10 cellular contexts compared by ENCODE assay signal in the genomic region with DNA sequence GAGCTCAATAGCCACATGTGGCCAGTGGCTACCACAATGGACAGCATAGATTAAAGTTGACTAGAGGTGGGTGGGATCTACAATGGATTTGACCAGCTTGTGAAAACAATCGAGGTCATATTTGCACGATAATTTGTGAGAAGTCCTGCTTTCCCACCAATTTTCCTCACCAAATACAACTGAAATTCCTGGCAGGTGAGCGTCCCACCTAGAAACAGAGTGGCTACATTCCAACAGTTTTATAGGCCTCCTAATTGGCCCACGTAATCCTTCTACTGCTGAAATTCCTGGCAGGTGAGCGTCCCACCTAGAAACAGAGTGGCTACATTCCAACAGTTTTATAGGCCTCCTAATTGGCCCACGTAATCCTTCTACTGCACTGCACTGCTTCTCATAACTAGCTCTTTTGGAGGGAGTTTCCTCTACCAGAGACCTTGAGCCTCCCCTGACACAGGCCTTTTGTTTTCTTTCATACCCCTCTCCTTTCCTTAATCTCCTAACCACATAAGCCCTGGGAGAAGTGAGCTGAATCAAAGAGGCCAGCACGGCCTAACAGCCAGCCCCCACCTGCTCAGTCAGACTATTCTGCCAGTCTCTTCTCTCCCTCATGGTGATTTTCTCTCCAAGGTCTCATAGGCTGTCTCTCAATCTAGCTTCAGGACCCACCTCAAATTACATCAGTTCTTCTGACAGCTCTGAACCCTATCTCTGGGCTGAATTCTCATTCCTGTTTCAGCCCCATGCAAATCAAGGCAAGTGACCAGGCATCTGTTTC.
DNase-seq lines count a peak whose midpoint lies in the region; ATAC-seq, FAIRE-seq and TF ChIP-seq lines count a peak whose summit lies in the region.
"Had no signal": no experiment of that assay in that cellular context is flagged by ENCODE, and none has a peak within 500 bp of the region (broad histone marks: within the 10 kb centered on the region; RNA-seq: fewer than 3 reads in every experiment).

No MANE protein-coding gene starts in this region.

- no peak overlapping the region for H2BK5ac ChIP-seq in H1 (ENCODE audit: low read depth, low read length)

- no peak overlapping the region for H3K27ac ChIP-seq in DND-41 (ENCODE audit: low read length)
- no peak overlapping the region; the same call in 1 of the 2 replicates for H3K27ac ChIP-seq in H1 (ENCODE audit: low read depth, low read length)

- H3K23ac ChIP-seq in H1 (ENCODE audit: insufficient read length), result no peak overlapping the region

- H4K20me1 ChIP-seq in DND-41 (ENCODE audit: insufficient read depth, low read length), result no peaks in the 10 kb centered on the region
- no peaks in the 10 kb centered on the region for H4K20me1 ChIP-seq in H1 (replicated peaks in 1 of 2; ENCODE audit: control insufficient read depth in 1 of 2, insufficient read depth in 2 of 2, low read length in 2 of 2)

- H3K79me2 ChIP-seq in DND-41 (ENCODE audit: insufficient read depth, low read length) (no peaks in the 10 kb centered on the region), H1 (ENCODE audit: control insufficient read depth in 1 of 2, insufficient read depth in 2 of 2, low read length in 2 of 2) (no peaks in the 10 kb centered on the region)

- H3K27me3 ChIP-seq in DND-41 (ENCODE audit: insufficient read depth, low read length, poor library complexity) (no peaks in the 10 kb centered on the region), H1 (replicated peaks in 1 of 4; ENCODE audit: control insufficient read depth in 3 of 4, extremely low read depth in 1 of 4, insufficient read depth in 3 of 4, low read length in 3 of 4) (no peaks in the 10 kb centered on the region)

- FAIRE-seq in H1 (lab: Jason Lieb, UNC) (peak; percentile 55), frontal cortex (lab: Jason Lieb, UNC) (no peak)

- POLR2A ChIA-PET in H1 (lab: Charles Lee; ENCODE audit: partially characterized antibody), result interaction anchor here (0.6 to 1.8 kb wide), 3 partner anchors 9 to 767 kb away, joined by 3 to 4 read pairs (median 3); no protein-coding TSS in a partner anchor

- H2BK15ac ChIP-seq in H1 (ENCODE audit: low read length), result 0 out of 2 replicates have a peak overlapping the region, but pooled peaks have one; percentile 29

- H2AK5ac ChIP-seq in H1 (ENCODE audit: low read depth, low read length), result no peak overlapping the region

- H2BK20ac ChIP-seq in H1 (ENCODE audit: low read length), result no peak overlapping the region

- ATAC-seq in DND-41 (ENCODE audit: insufficient read depth, low read depth) (0 out of 3 replicates have a peak, but pooled peaks have one; percentile 24), GM19468 (IDR thresholded peaks at IDR 0.05; ENCODE audit: extremely low read depth, unreplicated experiment) (peak; percentile 21), HG03439 (IDR thresholded peaks at IDR 0.05; ENCODE audit: unreplicated experiment) (peak; percentile 53), HG03457 (IDR thresholded peaks at IDR 0.05; ENCODE audit: unreplicated experiment) (no peak)

- H3K4me3 ChIP-seq in DND-41 (ENCODE audit: low read depth in 1 of 2, low read length in 2 of 2), result no peak overlapping the region
- no peak overlapping the region for H3K4me3 ChIP-seq in H1 (ENCODE audit: extremely low read depth in 1 of 4, insufficient read depth in 2 of 4, low read depth in 3 of 4, low read length in 4 of 4)

- CTCF ChIA-PET in H1 (lab: Charles Lee; ENCODE audit: partially characterized antibody), result interaction anchor here (1.1 to 2.1 kb wide), 4 partner anchors 9 to 99 kb away, joined by 4 to 8 read pairs (median 6); no protein-coding TSS in a partner anchor

- H3K79me1 ChIP-seq in H1 (ENCODE audit: low read depth, low read length), result no peaks in the 10 kb centered on the region

- 80% methylated on average over 7 of the region's 7 CpGs; no CpG with 5 or more reads in 1 of the 2 experiments for WGBS in H1 (ENCODE audit: extremely low coverage in 1 of 2, insufficient coverage in 1 of 2, insufficient read length in 1 of 2, insufficient replicate concordance in 2 of 2, low coverage in 1 of 2, low lambda C conversion rate in 2 of 2, missing lambda C conversion rate in 1 of 2), 2 experiments

- H2BK12ac ChIP-seq in H1 (ENCODE audit: low read depth, low read length), result 0 out of 2 replicates have a peak overlapping the region, but pooled peaks have one; percentile 68

- no peak overlapping the region for H2AFZ ChIP-seq in DND-41 (ENCODE audit: low read depth, low read length)
- H2AFZ ChIP-seq in H1 (ENCODE audit: low read length), result peak overlapping the region; percentile 1; the same call in 1 of the 2 replicates

- H4K5ac ChIP-seq in H1 (ENCODE audit: insufficient read length, low read depth, low read length), result no peak overlapping the region

- H3K9me3 ChIP-seq in DND-41 (ENCODE audit: insufficient read depth, low read length, severe bottlenecking) (no peaks in the 10 kb centered on the region), H1 (ENCODE audit: insufficient read depth in 2 of 2, low read depth in 1 of 2, low read length in 1 of 2) (0 out of 4 replicates have a peak, but pooled peaks cover 0 to 5% of the 10 kb centered on the region in 2 experiments)

- DNase-seq in DND-41 (no peak), H1 (ENCODE audit: low read depth in 1 of 2, low spot score in 2 of 2) (no peak), frontal cortex (ENCODE audit: low spot score in 2 of 2) (no peak), NCI-H1092 (lab: John Stamatoyannopoulos, UW) (no peak), NCI-H774 (lab: John Stamatoyannopoulos, UW) (no peak)
- DNase-seq: CD4-positive, alpha-beta memory T cell; NCI-H69 had no signal

- no peak overlapping the region for H4K8ac ChIP-seq in H1 (ENCODE audit: extremely low read depth, insufficient read depth, low read length)

- TF ChIP-seq RAD21 in H1 (IDR thresholded peaks at IDR 0.05 in 1 of 2, conservative IDR thresholded peaks at IDR 0.05 in 1 of 2; ENCODE audit: low read depth in 2 of 2, low read length in 2 of 2), result no peak

- H3K4me2 ChIP-seq in DND-41 (ENCODE audit: insufficient read depth, low read length) (no peak overlapping the region), H1 (ENCODE audit: insufficient read depth in 1 of 2, low read depth in 2 of 2, low read length in 2 of 2) (no peak overlapping the region)

- no peak overlapping the region; the same call in 1 of the 2 replicates for H3K18ac ChIP-seq in H1 (ENCODE audit: extremely low read depth, low read length)

- TF ChIP-seq CTCF in DND-41 (IDR thresholded peaks at IDR 0.05; ENCODE audit: borderline replicate concordance, extremely low read depth, low read length, poor library complexity, severe bottlenecking), result no peak
- TF ChIP-seq CTCF in H1 (IDR thresholded peaks at IDR 0.05; ENCODE audit: control extremely low read depth in 1 of 3, insufficient read depth in 1 of 3, low read depth in 1 of 3, low read length in 3 of 3), result no peak

- H3K14ac ChIP-seq in H1 (ENCODE audit: insufficient read length), result no peak overlapping the region

- H3K4ac ChIP-seq in H1 (replicated peaks; ENCODE audit: insufficient read length, low read depth, low read length), result no peak overlapping the region

- H3K4me1 ChIP-seq in DND-41 (ENCODE audit: insufficient read depth, low read length), result no peaks in the 10 kb centered on the region
- peaks cover 0 to 9% (median 0%) of the 10 kb centered on the region in 4 experiments; a peak in 2 of 7 replicates for H3K4me1 ChIP-seq in H1 (replicated peaks in 1 of 4; ENCODE audit: control insufficient read depth in 3 of 4, insufficient read depth in 4 of 4, low read length in 3 of 4)

- H3K23me2 ChIP-seq in H1 (ENCODE audit: low read depth, low read length), result no peaks in the 10 kb centered on the region

- H3K36me3 ChIP-seq in DND-41 (ENCODE audit: insufficient read depth, low read length) (no peaks in the 10 kb centered on the region), H1 (ENCODE audit: control insufficient read depth in 2 of 4, insufficient read depth in 4 of 4, low read length in 3 of 4) (no peaks in the 10 kb centered on the region)

- no peak for TF ChIP-seq POLR2A in H1 (IDR thresholded peaks at IDR 0.05; ENCODE audit: control extremely low read depth in 1 of 2, low read depth in 2 of 2, low read length in 2 of 2)

- H3K9ac ChIP-seq in DND-41 (ENCODE audit: low read depth, low read length) (no peak overlapping the region), H1 (replicated peaks in 1 of 4; ENCODE audit: extremely low read depth in 1 of 4, low read depth in 3 of 4, low read length in 3 of 4) (no peak overlapping the region)

- H4K91ac ChIP-seq in H1 (replicated peaks; ENCODE audit: insufficient read length, low read length), result no peak overlapping the region

- TF ChIP-seq EP300 in H1 (IDR thresholded peaks at IDR 0.05; ENCODE audit: borderline replicate concordance in 1 of 2, low read depth in 2 of 2, low read length in 2 of 2), result no peak

- H3K56ac ChIP-seq in H1 (replicated peaks; ENCODE audit: insufficient read length, low read depth, low read length), result no peak overlapping the region

- no peak overlapping the region for H2BK120ac ChIP-seq in H1 (replicated peaks; ENCODE audit: low read depth, low read length)

TF ChIP-seq in H1, 55 proteins besides CTCF, POLR2A, EP300 and RAD21:
- TF ChIP-seq, protein P1, sequence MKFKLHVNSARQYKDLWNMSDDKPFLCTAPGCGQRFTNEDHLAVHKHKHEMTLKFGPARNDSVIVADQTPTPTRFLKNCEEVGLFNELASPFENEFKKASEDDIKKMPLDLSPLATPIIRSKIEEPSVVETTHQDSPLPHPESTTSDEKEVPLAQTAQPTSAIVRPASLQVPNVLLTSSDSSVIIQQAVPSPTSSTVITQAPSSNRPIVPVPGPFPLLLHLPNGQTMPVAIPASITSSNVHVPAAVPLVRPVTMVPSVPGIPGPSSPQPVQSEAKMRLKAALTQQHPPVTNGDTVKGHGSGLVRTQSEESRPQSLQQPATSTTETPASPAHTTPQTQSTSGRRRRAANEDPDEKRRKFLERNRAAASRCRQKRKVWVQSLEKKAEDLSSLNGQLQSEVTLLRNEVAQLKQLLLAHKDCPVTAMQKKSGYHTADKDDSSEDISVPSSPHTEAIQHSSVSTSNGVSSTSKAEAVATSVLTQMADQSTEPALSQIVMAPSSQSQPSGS (IDR thresholded peaks at IDR 0.05; ENCODE audit: low read length), result no peak
- no peak for TF ChIP-seq GABPA (IDR thresholded peaks at IDR 0.05; ENCODE audit: borderline replicate concordance, insufficient read depth, low read length)
- no peak for TF ChIP-seq PHF8 (conservative IDR thresholded peaks at IDR 0.05; ENCODE audit: low read depth, low read length)
- peak; percentile 67 for TF ChIP-seq TEAD4 (IDR thresholded peaks at IDR 0.05; ENCODE audit: low read depth, low read length)
- no peak for TF ChIP-seq KDM5A (IDR thresholded peaks at IDR 0.05; ENCODE audit: low read length)
- TF ChIP-seq JUND (IDR thresholded peaks at IDR 0.05; ENCODE audit: low read length), result no peak
